Comparison of ENCODE assay signal across 13 cellular contexts in the genomic region with DNA sequence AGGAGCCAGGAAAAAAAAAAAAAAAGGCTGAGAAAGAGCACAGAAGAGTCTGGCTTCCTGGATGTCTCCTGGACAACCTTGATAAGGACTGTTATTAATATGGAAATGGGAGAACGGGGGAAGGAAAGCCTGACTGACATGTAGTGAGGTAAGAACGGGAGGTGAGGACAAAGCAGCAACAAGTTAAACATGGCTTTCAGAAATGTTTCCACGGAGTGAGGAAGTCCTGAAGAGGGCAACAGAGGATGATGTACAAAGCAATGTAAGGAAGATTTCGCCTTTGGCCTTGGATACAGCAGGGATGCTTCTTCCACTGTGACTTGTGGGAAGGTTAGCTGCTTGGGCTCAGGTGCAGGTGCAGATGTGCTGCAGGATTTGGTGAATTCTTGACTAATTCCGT. TPM values are rescaled to one million over a fixed set of nuclear protein-coding genes. Genes with fewer than 3 reads are reported as not detected.
A peak's percentile ranks its signal among the peaks of the same experiment; 100 is the strongest.
DNase-seq lines count a peak whose midpoint lies in the region; ATAC-seq, FAIRE-seq and TF ChIP-seq lines count a peak whose summit lies in the region.
"Had no signal": no experiment of that assay in that cellular context is flagged by ENCODE, and none has a peak within 500 bp of the region (broad histone marks: within the 10 kb centered on the region; RNA-seq: fewer than 3 reads in every experiment).

No MANE protein-coding gene starts in this region.

- peaks cover 0 to 2% of the 10 kb centered on the region in 2 experiments for H4K20me1 ChIP-seq in H1 (replicated peaks in 1 of 2; ENCODE audit: control insufficient read depth in 1 of 2, insufficient read depth in 2 of 2, low read length in 2 of 2)

- H2BK15ac ChIP-seq in H1 (ENCODE audit: low read length) = no peak overlapping the region

- no peaks in the 10 kb centered on the region for H3K79me1 ChIP-seq in H1 (ENCODE audit: low read depth, low read length)

- no peak overlapping the region for H4K5ac ChIP-seq in H1 (ENCODE audit: insufficient read length, low read depth, low read length)

- TF ChIP-seq CTCF in H1 (IDR thresholded peaks at IDR 0.05; ENCODE audit: control extremely low read depth in 1 of 3, insufficient read depth in 1 of 3, low read depth in 1 of 3, low read length in 3 of 3) (peak in 2 of 3 experiments; percentile 31 to 46; a peak in 2 of 4 replicates), retinal pigment epithelial cell (conservative IDR thresholded peaks at IDR 0.05; ENCODE audit: low read depth, low read length) (peak; percentile 46)

- ATAC-seq in GM21515 (IDR thresholded peaks at IDR 0.05; ENCODE audit: unreplicated experiment) = no peak
- ATAC-seq: stimulated activated memory B cell treated with anti-CD40 and anti-IgM and Interleukin-4, amounts not matched to agents 10 μg/mL and 1 μg/mL and 100 μg/mL, for 72 hours had no signal

- H4K91ac ChIP-seq in H1 (replicated peaks; ENCODE audit: insufficient read length, low read length) = no peak overlapping the region

- no peak for TF ChIP-seq EP300 in H1 (IDR thresholded peaks at IDR 0.05; ENCODE audit: borderline replicate concordance in 1 of 2, low read depth in 2 of 2, low read length in 2 of 2)

- no peak overlapping the region for H3K14ac ChIP-seq in H1 (ENCODE audit: insufficient read length)

- no peak overlapping the region for H3K56ac ChIP-seq in H1 (replicated peaks; ENCODE audit: insufficient read length, low read depth, low read length)

- POLR2A ChIA-PET in H1 (lab: Charles Lee; ENCODE audit: partially characterized antibody) = no interaction called here

- no peak overlapping the region for H2BK5ac ChIP-seq in H1 (ENCODE audit: low read depth, low read length)

- H2BK12ac ChIP-seq in H1 (ENCODE audit: low read depth, low read length) = no peak overlapping the region

- no peaks in the 10 kb centered on the region for H3K23me2 ChIP-seq in H1 (ENCODE audit: low read depth, low read length)

- no peak overlapping the region for H3K18ac ChIP-seq in H1 (ENCODE audit: extremely low read depth, low read length)

- no peak overlapping the region for H2BK20ac ChIP-seq in H1 (ENCODE audit: low read length)

- WGBS in H1 (ENCODE audit: extremely low coverage in 1 of 2, insufficient coverage in 1 of 2, insufficient read length in 1 of 2, insufficient replicate concordance in 2 of 2, low coverage in 1 of 2, low lambda C conversion rate in 2 of 2, missing lambda C conversion rate in 1 of 2), 2 experiments = 50% methylated on average over 5 of the region's 5 CpGs; no CpG with 5 or more reads in 1 of the 2 experiments

- no peak overlapping the region for H3K4ac ChIP-seq in H1 (replicated peaks; ENCODE audit: insufficient read length, low read depth, low read length)

- no peak overlapping the region for H3K9ac ChIP-seq in H1 (replicated peaks in 1 of 4; ENCODE audit: extremely low read depth in 1 of 4, low read depth in 3 of 4, low read length in 3 of 4)

- H3K27ac ChIP-seq in H1 (ENCODE audit: low read depth, low read length) = no peak overlapping the region

- H3K27me3 ChIP-seq in H1 (replicated peaks in 1 of 4; ENCODE audit: control insufficient read depth in 3 of 4, extremely low read depth in 1 of 4, insufficient read depth in 3 of 4, low read length in 3 of 4) = no peaks in the 10 kb centered on the region

- DNase-seq in NCI-H82 (lab: John Stamatoyannopoulos, UW) (peak; percentile 37), NCI-H82 treated with DMSO at 0.1 percent for 48 hours (lab: John Stamatoyannopoulos, UW; ENCODE audit: unreplicated experiment) (no peak), NCI-H69 (lab: John Stamatoyannopoulos, UW) (peak; percentile 78), H1 (ENCODE audit: low read depth in 1 of 2, low spot score in 2 of 2) (no peak), retinal pigment epithelial cell (ENCODE audit: low read depth) (no peak), NOMO-1 treated with DMSO at 0.1 percent for 48 hours (lab: John Stamatoyannopoulos, UW; ENCODE audit: unreplicated experiment) (no peak)
- no peak for DNase-seq in activated CD4-positive, alpha-beta T cell treated with anti-CD3 and anti-CD28 coated beads, Interleukin-2, amount 50 U/mL, for 4 hours
- DNase-seq: C1 segment of cervical spinal cord, NCI-H187, right cardiac atrium, T-helper 9 cell had no signal

- FAIRE-seq in H1 (lab: Jason Lieb, UNC) = no peak

- H3K79me2 ChIP-seq in H1 (ENCODE audit: control insufficient read depth in 1 of 2, insufficient read depth in 2 of 2, low read length in 2 of 2) = no peaks in the 10 kb centered on the region

- H3K9me3 ChIP-seq in H1 (ENCODE audit: insufficient read depth in 2 of 2, low read depth in 1 of 2, low read length in 1 of 2) = no peaks in the 10 kb centered on the region

- no peak for TF ChIP-seq POLR2A in H1 (IDR thresholded peaks at IDR 0.05; ENCODE audit: control extremely low read depth in 1 of 2, low read depth in 2 of 2, low read length in 2 of 2)

- 0 out of 2 replicates have a peak overlapping the region, but pooled peaks have one; percentile 34 for H2AFZ ChIP-seq in H1 (ENCODE audit: low read length)

- H3K36me3 ChIP-seq in H1 (ENCODE audit: control insufficient read depth in 2 of 4, insufficient read depth in 4 of 4, low read length in 3 of 4) = no peaks in the 10 kb centered on the region

- no peak overlapping the region for H4K8ac ChIP-seq in H1 (ENCODE audit: extremely low read depth, insufficient read depth, low read length)

- no peak overlapping the region for H3K23ac ChIP-seq in H1 (ENCODE audit: insufficient read length)

- no peaks in the 10 kb centered on the region for H3K4me1 ChIP-seq in H1 (replicated peaks in 1 of 4; ENCODE audit: control insufficient read depth in 3 of 4, insufficient read depth in 4 of 4, low read length in 3 of 4)

- no peak overlapping the region for H2AK5ac ChIP-seq in H1 (ENCODE audit: low read depth, low read length)

- H3K4me3 ChIP-seq in H1 (ENCODE audit: extremely low read depth in 1 of 4, insufficient read depth in 2 of 4, low read depth in 3 of 4, low read length in 4 of 4) (no peak overlapping the region), retinal pigment epithelial cell (ENCODE audit: low read length) (no peak overlapping the region)

- peak; percentile 58 to 59 for TF ChIP-seq RAD21 in H1 (IDR thresholded peaks at IDR 0.05 in 1 of 2, conservative IDR thresholded peaks at IDR 0.05 in 1 of 2; ENCODE audit: low read depth in 2 of 2, low read length in 2 of 2)

- no peak overlapping the region for H3K4me2 ChIP-seq in H1 (ENCODE audit: insufficient read depth in 1 of 2, low read depth in 2 of 2, low read length in 2 of 2)

- H2BK120ac ChIP-seq in H1 (replicated peaks; ENCODE audit: low read depth, low read length) = no peak overlapping the region

- CTCF ChIA-PET in H1 (lab: Charles Lee; ENCODE audit: partially characterized antibody) = interaction anchor here (1.0 to 6.9 kb wide), 4 partner anchors 17 to 197 kb away, joined by 3 to 99 read pairs (median 8); no protein-coding TSS in a partner anchor

TF ChIP-seq in H1, 55 proteins besides CTCF, POLR2A, EP300 and RAD21:
- TF ChIP-seq PHF8 (conservative IDR thresholded peaks at IDR 0.05; ENCODE audit: low read depth, low read length) (no peak), SP1 (IDR thresholded peaks at IDR 0.05; ENCODE audit: low read depth, low read length) (no peak), CBX8 (IDR thresholded peaks at IDR 0.05; ENCODE audit: borderline replicate concordance, low read depth, low read length) (no peak), SIRT6 (IDR thresholded peaks at IDR 0.05; ENCODE audit: low read length) (no peak), HDAC6 (IDR thresholded peaks at IDR 0.05; ENCODE audit: low read depth, low read length) (no peak), TAF7 (optimal IDR thresholded peaks at IDR 0.05; ENCODE audit: borderline replicate concordance, low read depth, low read length) (no peak), SRF (IDR thresholded peaks at IDR 0.05; ENCODE audit: low read depth, low read length) (no peak), BRCA1 (IDR thresholded peaks at IDR 0.05; ENCODE audit: low read depth, low read length) (no peak), YY1 (IDR thresholded peaks at IDR 0.05; ENCODE audit: low read depth, low read length) (no peak), CBX5 (IDR thresholded peaks at IDR 0.05; ENCODE audit: low read depth, low read length) (no peak), CHD1 (IDR thresholded peaks at IDR 0.05; ENCODE audit: low read depth, low read length) (no peak), TBP (IDR thresholded peaks at IDR 0.05; ENCODE audit: low read depth, low read length) (no peak)

RNA-seq across cellular contexts. Expression of a gene that starts 11.9 kb away (rescaled TPM):
- total RNA-seq in H1 (2021; fragmentation: NEBNext Ultra II Directional; extraction: Animal tissue kit (Norgen Biotek cat#: 25700)) = 13.7 and 15.2 TPM in 2 replicates
- 4.2 and 5.7 TPM in 2 replicates for polyA plus RNA-seq in H1 (2011; rRNA removed)
- 5.3 TPM for polyA plus RNA-seq in H1 (2011; cell fraction: cytosol; rRNA removed)
- 7.2 TPM for polyA plus RNA-seq in H1 (2011; cell fraction: nucleus; rRNA removed)
- polyA plus RNA-seq in H1 (2012, experiment 1 of 2) = 7.8 to 12.8 TPM (median 10.4 TPM) in 4 replicates
- polyA plus RNA-seq in H1 (2012, experiment 2 of 2) = 1.1 TPM
- polyA plus RNA-seq in H1 (2013, experiment 1 of 2) = 11.6 TPM
- 12.2 TPM for polyA plus RNA-seq in H1 (2013, experiment 2 of 2)
- polyA minus RNA-seq in H1 (2011; rRNA and poly(A)+ RNA removed) = 10.2 and 12.6 TPM in 2 replicates
- polyA minus RNA-seq in H1 (2011; cell fraction: cytosol; rRNA and poly(A)+ RNA removed) = 7.8 TPM
- polyA minus RNA-seq in H1 (2011; cell fraction: nucleus; rRNA and poly(A)+ RNA removed) = 15.8 TPM

RNA-seq across cellular contexts. Expression of a gene that starts 59.1 kb away (rescaled TPM):
- total RNA-seq in H1 (2021; fragmentation: NEBNext Ultra II Directional; extraction: Animal tissue kit (Norgen Biotek cat#: 25700)) = 52.7 and 58.9 TPM in 2 replicates
- 13.4 and 28.9 TPM in 2 replicates for polyA plus RNA-seq in H1 (2011; rRNA removed)
- polyA plus RNA-seq in H1 (2011; cell fraction: cytosol; rRNA removed) = 40.2 TPM
- 11.1 TPM for polyA plus RNA-seq in H1 (2011; cell fraction: nucleus; rRNA removed)
- polyA plus RNA-seq in H1 (2012, experiment 1 of 2) = 40.5 to 55.6 TPM (median 47.9 TPM) in 4 replicates
- 3.1 TPM for polyA plus RNA-seq in H1 (2012, experiment 2 of 2)
- 30.7 TPM for polyA plus RNA-seq in H1 (2013, experiment 1 of 2)
- polyA plus RNA-seq in H1 (2013, experiment 2 of 2) = 32.3 TPM
- 80.7 and 131 TPM in 2 replicates for polyA minus RNA-seq in H1 (2011; rRNA and poly(A)+ RNA removed)
- 51.8 TPM for polyA minus RNA-seq in H1 (2011; cell fraction: cytosol; rRNA and poly(A)+ RNA removed)
- polyA minus RNA-seq in H1 (2011; cell fraction: nucleus; rRNA and poly(A)+ RNA removed) = 44.2 TPM

Comparison
In these comparisons a context has a peak if more than half of its experiments do, and no peak if none do; other contexts are left out.
1. DNase-seq: peak in NCI-H82 (single experiment) and NCI-H69 (single experiment); none in NCI-H82 treated with DMSO at 0.1 percent for 48 hours (single experiment), H1 (0 of 2), retinal pigment epithelial cell (single experiment), NOMO-1 treated with DMSO at 0.1 percent for 48 hours (single experiment) and activated CD4-positive, alpha-beta T cell treated with anti-CD3 and anti-CD28 coated beads, Interleukin-2, amount 50 U/mL, for 4 hours (0 of 2).